In genomic region chr17:9912146-9913099, GRCh38 we compare ENCODE assay signal across 19 cellular contexts. TPM values are rescaled to one million over a fixed set of nuclear protein-coding genes. Genes with fewer than 3 reads are reported as not detected.
"Had no signal": no experiment of that assay in that cellular context is flagged by ENCODE, and none has a peak within 500 bp of the region (broad histone marks: within the 10 kb centered on the region; RNA-seq: fewer than 3 reads in every experiment).

No MANE protein-coding gene starts in this region.

- H3K4me1 Mint-ChIP-seq: brain had no signal

- H3K9me3 ChIP-seq: colonic mucosa, transverse colon, vagina had no signal

- H3K27ac Mint-ChIP-seq: activated CD8-positive, alpha-beta T cell treated with anti-CD3 and anti-CD28 coated beads for 36 hours; activated naive CD4-positive, alpha-beta T cell treated with anti-CD3 and anti-CD28 coated beads for 36 hours; nephron had no signal

- ATAC-seq: activated CD8-positive, alpha-beta T cell treated with anti-CD3 and anti-CD28 coated beads for 36 hours; left lobe of liver had no signal

- H3K9me3 Mint-ChIP-seq: activated CD8-positive, alpha-beta T cell treated with anti-CD3 and anti-CD28 coated beads for 36 hours; activated naive CD4-positive, alpha-beta T cell treated with anti-CD3 and anti-CD28 coated beads for 36 hours; nephron had no signal

- H3K4me3 ChIP-seq: colonic mucosa, lung, transverse colon, vagina had no signal

- H3K4me3 Mint-ChIP-seq: activated CD8-positive, alpha-beta T cell treated with anti-CD3 and anti-CD28 coated beads for 36 hours; activated naive CD4-positive, alpha-beta T cell treated with anti-CD3 and anti-CD28 coated beads for 36 hours; brain; nephron had no signal

- H3K27me3 ChIP-seq: colonic mucosa, transverse colon, vagina had no signal

- H3K36me3 ChIP-seq: colonic mucosa, transverse colon had no signal

- H3K27me3 Mint-ChIP-seq: brain had no signal

- H3K4me1 ChIP-seq: colonic mucosa, transverse colon, vagina had no signal

- H3K27ac ChIP-seq: colonic mucosa, vagina had no signal

- DNase-seq: activated CD4-positive, alpha-beta T cell treated with anti-CD3 and anti-CD28 coated beads for 48 hours; activated CD4-positive, CD25-positive, alpha-beta regulatory T cell; activated CD8-positive, alpha-beta T cell treated with anti-CD3 and anti-CD28 coated beads for 36 hours; activated naive CD4-positive, alpha-beta T cell treated with anti-CD3 and anti-CD28 coated beads for 36 hours; activated T-cell treated with anti-CD3 and anti-CD28 coated beads, Interleukin-2, amount 50 U/mL, for 1 hour; colonic mucosa; foreskin melanocyte; kidney; stimulated activated CD8-positive, alpha-beta memory T cell treated with anti-CD3 and anti-CD28 coated beads, Interleukin-4, amount 100 ng/mL, for 48 hours; stimulated activated naive CD4-positive, alpha-beta T cell; transverse colon had no signal

RNA-seq across cellular contexts. Expression of gene RCVRN, which starts 7.4 kb away (rescaled TPM):
- total RNA-seq: activated CD8-positive, alpha-beta T cell treated with anti-CD3 and anti-CD28 coated beads for 36 hours; activated naive CD4-positive, alpha-beta T cell treated with anti-CD3 and anti-CD28 coated beads for 36 hours; colonic mucosa; epithelial cell of proximal tubule; fibroblast of lung; kidney; left lobe of liver; renal cortical epithelial cell; transverse colon had no signal
